In the genomic region with DNA sequence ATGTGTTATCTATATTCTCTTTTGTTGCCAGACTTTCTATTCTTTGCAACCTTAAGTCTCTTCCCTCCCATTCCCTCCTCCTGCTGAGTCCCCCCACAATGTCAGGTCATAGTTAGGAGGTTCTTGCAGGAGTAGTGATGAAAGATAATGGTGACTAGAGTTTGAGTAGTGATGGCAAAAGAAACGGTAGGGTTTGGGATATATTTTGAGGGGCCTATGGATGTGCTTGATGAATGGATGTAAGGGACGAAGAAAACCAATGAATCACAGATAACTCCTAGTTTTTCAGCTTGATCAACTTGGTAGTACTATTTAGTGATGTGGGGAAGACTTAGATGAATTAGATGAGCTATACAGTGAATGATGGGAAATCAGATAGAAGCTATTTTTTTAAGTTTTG, we compare ENCODE assay signal across 13 cellular contexts.
"Had no signal": no experiment of that assay in that cellular context is flagged by ENCODE, and none has a peak within 500 bp of the region (broad histone marks: within the 10 kb centered on the region; RNA-seq: fewer than 3 reads in every experiment).

No MANE protein-coding gene starts in this region.

- DNase-seq: activated CD4-positive, alpha-beta T cell treated with anti-CD3 and anti-CD28 coated beads, Interleukin-2, amount 10 ng/mL, durations not matched to agents 7 days and 5 days; activated T-cell treated with anti-CD3 and anti-CD28 coated beads, Interleukin-2, amount 50 U/mL, for 4 hours; dermis blood vessel endothelial cell; hypothalamus; kidney glomerular epithelial cell; retina; SJCRH30; stimulated activated CD4-positive, alpha-beta T cell treated with anti-CD3 and anti-CD28 coated beads, Interleukin-15, amount 100 ng/mL, for 24 hours; stimulated activated CD4-positive, alpha-beta T cell treated with anti-CD3 and anti-CD28 coated beads, Interleukin-4, amount 100 ng/mL, for 4 hours; SW 1271; T1000; WERI-Rb-1 had no signal

- ATAC-seq: activated T-cell treated with anti-CD3 and anti-CD28 coated beads, Interleukin-2, amount 50 U/mL, for 4 hours had no signal

- H3K27me3 ChIP-seq: SJCRH30, tibial nerve had no signal

- H3K4me3 Mint-ChIP-seq: activated CD4-positive, alpha-beta T cell treated with anti-CD3 and anti-CD28 coated beads, Interleukin-2, amount 10 ng/mL, durations not matched to agents 7 days and 5 days; activated T-cell treated with anti-CD3 and anti-CD28 coated beads, Interleukin-2, amount 50 U/mL, for 4 hours had no signal

- H3K4me3 ChIP-seq: SJCRH30, tibial nerve had no signal

- H3K9me3 ChIP-seq: SJCRH30, tibial nerve had no signal

- H3K27me3 Mint-ChIP-seq: activated CD4-positive, alpha-beta T cell treated with anti-CD3 and anti-CD28 coated beads, Interleukin-2, amount 10 ng/mL, durations not matched to agents 7 days and 5 days had no signal

- H3K27ac Mint-ChIP-seq: activated CD4-positive, alpha-beta T cell treated with anti-CD3 and anti-CD28 coated beads, Interleukin-2, amount 10 ng/mL, durations not matched to agents 7 days and 5 days had no signal

- H3K9me3 Mint-ChIP-seq: activated CD4-positive, alpha-beta T cell treated with anti-CD3 and anti-CD28 coated beads, Interleukin-2, amount 10 ng/mL, durations not matched to agents 7 days and 5 days; activated T-cell treated with anti-CD3 and anti-CD28 coated beads, Interleukin-2, amount 50 U/mL, for 4 hours had no signal

- H3K27ac ChIP-seq: SJCRH30, tibial nerve, WERI-Rb-1 had no signal

- H3K36me3 ChIP-seq: tibial nerve, WERI-Rb-1 had no signal
